ENCODE assay signal across 15 cellular contexts in the genomic region with DNA sequence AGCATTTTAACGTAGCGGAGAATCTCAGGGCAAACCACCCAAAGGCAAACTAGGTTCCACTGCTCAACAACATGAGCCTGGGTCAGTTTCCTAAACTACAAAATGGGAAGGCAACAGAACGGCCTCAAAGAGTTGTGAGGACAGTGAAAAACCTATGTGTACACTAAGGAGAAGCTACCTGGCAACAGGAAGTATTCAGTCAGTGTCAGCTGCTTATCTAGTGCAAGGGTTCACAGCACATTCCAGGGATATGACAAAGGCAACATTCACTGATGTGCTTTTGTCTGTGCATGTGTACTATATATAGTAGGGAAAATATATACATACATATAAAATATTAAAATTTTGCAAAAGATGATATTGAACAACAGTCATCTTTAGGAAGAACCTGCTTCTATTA. TPM values are rescaled to one million over a fixed set of nuclear protein-coding genes. Genes with fewer than 3 reads are reported as not detected.
DNase-seq lines count a peak whose midpoint lies in the region; ATAC-seq lines count a peak whose summit lies in the region.
"Had no signal": no experiment of that assay in that cellular context is flagged by ENCODE, and none has a peak within 500 bp of the region (broad histone marks: within the 10 kb centered on the region; RNA-seq: fewer than 3 reads in every experiment).

No MANE protein-coding gene starts in this region.

- H3K9me3 Mint-ChIP-seq in activated T-cell treated with anti-CD3 and anti-CD28 coated beads, Interleukin-2, amount 50 U/mL, for 4 hours, result no peaks in the 10 kb centered on the region
- H3K9me3 Mint-ChIP-seq: activated T-cell treated with anti-CD3 and anti-CD28 coated beads, Interleukin-2, amount 50 U/mL, for 24 hours; effector memory CD8-positive, alpha-beta T cell had no signal

- H3K27me3 ChIP-seq in adipocyte (replicated peaks; ENCODE audit: control insufficient read depth, insufficient read depth, low read length) (no peaks in the 10 kb centered on the region), right cardiac atrium (ENCODE audit: control insufficient read depth, insufficient read depth) (no peaks in the 10 kb centered on the region)

- in situ Hi-C loops in ACHN (cut with HindIII; ENCODE audit: low pct_ligation_motif_present, low pct_unique_long_range_greater_than_20kb, low sequenced_read_pairs), result no loop called here

- H3K4me1 Mint-ChIP-seq in activated T-cell treated with anti-CD3 and anti-CD28 coated beads, Interleukin-2, amount 50 U/mL, for 4 hours (ENCODE audit: low read depth), result peaks cover 56% of the 10 kb centered on the region

- 69% methylated on average over 3 of the region's 3 CpGs for WGBS in right cardiac atrium

- peak overlapping the region; percentile 14 for H3K9ac ChIP-seq in adipocyte (ENCODE audit: low read length)

- H3K4me3 ChIP-seq in adipocyte (ENCODE audit: low read length) (peak overlapping the region; percentile 43), right cardiac atrium (ENCODE audit: low read length) (no peak overlapping the region)
- H3K4me3 ChIP-seq: prostate gland had no signal

- peaks cover 45% of the 10 kb centered on the region for H3K4me1 ChIP-seq in adipocyte (ENCODE audit: control insufficient read depth, insufficient read depth, low read length)
- H3K4me1 ChIP-seq in right cardiac atrium (ENCODE audit: control insufficient read depth, insufficient read depth, low read length), result peaks cover 22% of the 10 kb centered on the region
- H3K4me1 ChIP-seq: prostate gland had no signal

- H3K9me3 ChIP-seq in adipocyte (ENCODE audit: control insufficient read depth, low read length), result no peaks in the 10 kb centered on the region
- no peaks in the 10 kb centered on the region for H3K9me3 ChIP-seq in right cardiac atrium (ENCODE audit: control insufficient read depth, low read length)
- H3K9me3 ChIP-seq: prostate gland had no signal

- intact Hi-C loops in right cardiac atrium (cut with DNase I), result loop anchor here in 2 of 4 donors (10.0 kb wide), 2 partner anchors 228 to 238 kb away; no protein-coding TSS in a partner anchor

- peaks cover 30% of the 10 kb centered on the region for H3K36me3 ChIP-seq in adipocyte (ENCODE audit: control insufficient read depth, insufficient read depth, low read length, severe bottlenecking)
- H3K36me3 ChIP-seq: prostate gland had no signal

- ATAC-seq in right cardiac atrium, result no peak
- ATAC-seq in activated T-cell treated with anti-CD3 and anti-CD28 coated beads, Interleukin-2, amount 50 U/mL, for 4 hours, result no peak
- ATAC-seq: effector memory CD8-positive, alpha-beta T cell had no signal

- peak; percentile 68 for DNase-seq in ACHN
- DNase-seq in HuH-7.5 (ENCODE audit: low spot score), result peak; percentile 48
- DNase-seq in adipocyte (ENCODE audit: low read depth), result no peak
- no peak for DNase-seq in right cardiac atrium
- no peak for DNase-seq in NCI-H2171 (lab: John Stamatoyannopoulos, UW)
- no peak for DNase-seq in iPS-NIHi7 (ENCODE audit: extremely low spot score)
- DNase-seq in activated T-cell treated with anti-CD3 and anti-CD28 coated beads, Interleukin-2, amount 50 U/mL, for 48 hours, result no peak
- no peak for DNase-seq in activated T-cell treated with anti-CD3 and anti-CD28 coated beads, Interleukin-2, amount 50 U/mL, for 4 hours
- DNase-seq: activated T-cell treated with anti-CD3 and anti-CD28 coated beads, Interleukin-2, amount 50 U/mL, for 24 hours; DND-41; effector memory CD8-positive, alpha-beta T cell; NCI-H524 treated with DMSO at 0.1 percent for 48 hours; stimulated activated CD4-positive, alpha-beta T cell treated with anti-CD3 and anti-CD28 coated beads, Interleukin-4, amount 100 ng/mL, for 24 hours; stimulated activated naive CD4-positive, alpha-beta T cell treated with Interleukin-2 at 50 U/mL for 16 hours had no signal

- H3K27ac ChIP-seq in right cardiac atrium (ENCODE audit: low read length), result peak overlapping the region; percentile 20
- H3K27ac ChIP-seq: prostate gland had no signal

- H3K27me3 Mint-ChIP-seq in activated T-cell treated with anti-CD3 and anti-CD28 coated beads, Interleukin-2, amount 50 U/mL, for 4 hours (ENCODE audit: low read depth), result no peaks in the 10 kb centered on the region
- H3K27me3 Mint-ChIP-seq: activated T-cell treated with anti-CD3 and anti-CD28 coated beads, Interleukin-2, amount 50 U/mL, for 24 hours; effector memory CD8-positive, alpha-beta T cell had no signal

- no peak overlapping the region for H3K4me3 Mint-ChIP-seq in activated T-cell treated with anti-CD3 and anti-CD28 coated beads, Interleukin-2, amount 50 U/mL, for 4 hours
- H3K4me3 Mint-ChIP-seq: activated T-cell treated with anti-CD3 and anti-CD28 coated beads, Interleukin-2, amount 50 U/mL, for 24 hours; effector memory CD8-positive, alpha-beta T cell had no signal

- peaks cover 44% of the 10 kb centered on the region for H3K36me3 Mint-ChIP-seq in activated T-cell treated with anti-CD3 and anti-CD28 coated beads, Interleukin-2, amount 50 U/mL, for 4 hours (ENCODE audit: insufficient read depth)

RNA-seq across cellular contexts. Expression of gene NUDCD3, which starts 17.2 kb away (rescaled TPM):
- 100 to 1,000 TPM in 3 of 4 donors, 10 to 100 TPM in 1; 92.4 to 108 (median 104) TPM for total RNA-seq in right cardiac atrium
- polyA plus RNA-seq in right cardiac atrium, result 29.0 TPM
- total RNA-seq in activated T-cell treated with anti-CD3 and anti-CD28 coated beads, Interleukin-2, amount 50 U/mL, for 4 hours, result 10 to 100 TPM; 68.4 to 80.3 (median 75.7) TPM

Comparison
In these comparisons a context has a peak if more than half of its experiments do, and no peak if none do; other contexts are left out.
1. DNase-seq: peak in ACHN (single experiment) and HuH-7.5 (single experiment); none in adipocyte (single experiment), right cardiac atrium (0 of 3), NCI-H2171 (single experiment), iPS-NIHi7 (single experiment), activated T-cell treated with anti-CD3 and anti-CD28 coated beads, Interleukin-2, amount 50 U/mL, for 48 hours (0 of 2) and activated T-cell treated with anti-CD3 and anti-CD28 coated beads, Interleukin-2, amount 50 U/mL, for 4 hours (single experiment).